Comparison of ENCODE assay signal across 1 cellular context in genomic region chr6:26280409-26280808, GRCh38.
TF ChIP-seq lines count a peak whose summit lies in the region.

No MANE protein-coding gene starts in this region.

TF ChIP-seq in HepG2, 621 proteins besides CTCF, POLR2A, EP300 and RAD21 (continued from another document):
- TF ChIP-seq THAP11 (CRISPR knock-in tag; IDR thresholded peaks at IDR 0.05): no peak
